In genomic region chr13:28621439-28621838, GRCh38 we compare ENCODE assay signal across 18 cellular contexts.
"Had no signal": no experiment of that assay in that cellular context is flagged by ENCODE, and none has a peak within 500 bp of the region (broad histone marks: within the 10 kb centered on the region; RNA-seq: fewer than 3 reads in every experiment).

No MANE protein-coding gene starts in this region.

- H3K4me3 Mint-ChIP-seq: activated B cell treated with CpG ODN at 0.5 μM for 24 hours; activated CD4-positive, alpha-beta T cell treated with anti-CD3 and anti-CD28 coated beads, Interleukin-2, amount 10 ng/mL, durations not matched to agents 24 days and 14 days; endodermal cell; stimulated activated naive CD8-positive, alpha-beta T cell treated with anti-CD3 and anti-CD28 coated beads, Interleukin-15, amount 100 ng/mL, for 72 hours; T-helper 17 cell had no signal

- H3K36me3 Mint-ChIP-seq: activated naive CD4-positive, alpha-beta T cell treated with anti-CD3 and anti-CD28 coated beads, Interleukin-2, amount 50 U/mL, for 72 hours had no signal

- H3K4me3 ChIP-seq: left lung, ovary, testis had no signal

- H3K9me3 Mint-ChIP-seq: activated B cell treated with CpG ODN at 0.5 μM for 24 hours; activated CD4-positive, alpha-beta T cell treated with anti-CD3 and anti-CD28 coated beads, Interleukin-2, amount 10 ng/mL, durations not matched to agents 24 days and 14 days; activated naive CD4-positive, alpha-beta T cell treated with anti-CD3 and anti-CD28 coated beads, Interleukin-2, amount 50 U/mL, for 72 hours; endodermal cell; stimulated activated naive CD8-positive, alpha-beta T cell treated with anti-CD3 and anti-CD28 coated beads, Interleukin-15, amount 100 ng/mL, for 72 hours had no signal

- H3K36me3 ChIP-seq: brain microvascular endothelial cell, left lung, ovary had no signal

- H3K27me3 Mint-ChIP-seq: activated CD4-positive, alpha-beta T cell treated with anti-CD3 and anti-CD28 coated beads, Interleukin-2, amount 10 ng/mL, durations not matched to agents 24 days and 14 days; stimulated activated naive CD8-positive, alpha-beta T cell treated with anti-CD3 and anti-CD28 coated beads, Interleukin-15, amount 100 ng/mL, for 72 hours; T-helper 17 cell had no signal

- ATAC-seq: activated naive CD4-positive, alpha-beta T cell treated with anti-CD3 and anti-CD28 coated beads, Interleukin-2, amount 50 U/mL, for 72 hours; stimulated activated naive CD8-positive, alpha-beta T cell treated with anti-CD3 and anti-CD28 coated beads, Interleukin-15, amount 100 ng/mL, for 72 hours; T-helper 17 cell had no signal

- H3K27me3 ChIP-seq: brain microvascular endothelial cell, left lung, ovary, testis had no signal

- H3K27ac ChIP-seq: brain microvascular endothelial cell, ovary, testis had no signal

- H3K9me3 ChIP-seq: left lung, ovary, testis had no signal

- DNase-seq: activated B cell treated with CpG ODN at 0.5 μM for 24 hours; activated CD4-positive, alpha-beta T cell treated with anti-CD3 and anti-CD28 coated beads, Interleukin-2, amount 10 ng/mL, durations not matched to agents 24 days and 14 days; activated CD8-positive, alpha-beta memory T cell treated with anti-CD3 and anti-CD28 coated beads for 24 hours; brain microvascular endothelial cell; cerebellar nuclear complex; endodermal cell; foreskin fibroblast; islet precursor cell; left lung; ovary; stimulated activated CD4-positive, alpha-beta T cell treated with anti-CD3 and anti-CD28 coated beads, Interleukin-4, amount 100 ng/mL, for 1 hour; stimulated activated CD8-positive, alpha-beta memory T cell treated with anti-CD3 and anti-CD28 coated beads, Interleukin-4, amount 100 ng/mL, for 48 hours; stimulated activated naive CD8-positive, alpha-beta T cell treated with anti-CD3 and anti-CD28 coated beads, Interleukin-15, amount 100 ng/mL, for 72 hours; T-helper 17 cell; testis had no signal

- H3K27ac Mint-ChIP-seq: activated B cell treated with CpG ODN at 0.5 μM for 24 hours; activated CD4-positive, alpha-beta T cell treated with anti-CD3 and anti-CD28 coated beads, Interleukin-2, amount 10 ng/mL, durations not matched to agents 24 days and 14 days; activated naive CD4-positive, alpha-beta T cell treated with anti-CD3 and anti-CD28 coated beads, Interleukin-2, amount 50 U/mL, for 72 hours; activated T-helper 2 cell treated with anti-CD3 and anti-CD28 coated beads, Interferon-gamma antibody, Interleukin-2, Interleukin-4, amounts not matched to agents 10 μg/mL and 5 μg/mL and 100 μg/mL, durations not matched to agents 14 hours and 24 hours and 36 hours; endodermal cell; stimulated activated naive CD8-positive, alpha-beta T cell treated with anti-CD3 and anti-CD28 coated beads, Interleukin-15, amount 100 ng/mL, for 72 hours; T-helper 17 cell had no signal

- FAIRE-seq: TTC549 had no signal
